Comparison of ENCODE assay signal across 27 cellular contexts in the genomic region with DNA sequence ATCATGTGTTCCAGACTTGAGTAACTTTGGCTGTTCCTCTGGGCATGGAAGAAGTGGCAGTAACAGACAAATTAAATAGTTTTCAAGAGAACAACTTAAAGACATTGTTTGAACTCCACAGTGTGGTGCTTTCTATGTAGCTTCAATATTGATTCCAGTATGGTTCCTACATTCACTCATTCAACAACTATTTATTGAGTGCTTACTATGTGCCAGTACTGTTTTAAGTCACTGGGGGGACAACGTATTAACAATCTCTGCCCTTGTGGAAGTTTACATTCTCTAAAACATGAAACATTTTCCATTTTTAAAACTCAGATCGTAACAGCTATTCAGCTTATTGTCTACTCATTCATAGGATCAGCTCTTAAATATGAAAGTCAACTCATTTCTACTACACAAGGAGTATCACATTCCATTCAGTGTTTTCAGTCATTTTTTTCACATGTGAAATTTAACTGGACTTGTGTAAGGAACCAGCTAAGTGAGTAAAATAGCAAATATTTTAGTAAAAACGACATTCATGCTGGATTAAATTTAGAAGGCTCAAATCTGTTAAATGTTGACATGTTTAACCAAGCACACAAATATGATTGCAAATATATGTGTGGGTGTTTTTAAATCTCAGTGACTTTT.
"Had no signal": no experiment of that assay in that cellular context is flagged by ENCODE, and none has a peak within 500 bp of the region (broad histone marks: within the 10 kb centered on the region; RNA-seq: fewer than 3 reads in every experiment).

No MANE protein-coding gene starts in this region.

- H3K27me3 ChIP-seq: breast epithelium, esophagus squamous epithelium, foreskin keratinocyte, heart left ventricle, upper lobe of left lung had no signal

- H3K36me3 ChIP-seq: breast epithelium, esophagus squamous epithelium, heart left ventricle, upper lobe of left lung had no signal

- H3K27ac Mint-ChIP-seq: activated CD4-positive, alpha-beta memory T cell treated with anti-CD3 and anti-CD28 coated beads, Interleukin-2, amount 10 ng/mL, durations not matched to agents 7 days and 5 days; activated naive CD4-positive, alpha-beta T cell treated with anti-CD3 and anti-CD28 coated beads, Interleukin-2, amount 10 ng/mL, durations not matched to agents 7 days and 5 days; effector memory CD8-positive, alpha-beta T cell; T-helper 2 cell treated with Interferon-gamma antibody and Interleukin-4, amounts not matched to agents 5 μg/mL and 100 μg/mL, for 36 hours; WTC11 had no signal

- H3K9me3 Mint-ChIP-seq: activated CD4-positive, alpha-beta memory T cell treated with anti-CD3 and anti-CD28 coated beads, Interleukin-2, amount 10 ng/mL, durations not matched to agents 7 days and 5 days; activated naive CD4-positive, alpha-beta T cell treated with anti-CD3 and anti-CD28 coated beads, Interleukin-2, amount 10 ng/mL, durations not matched to agents 7 days and 5 days; activated naive CD8-positive, alpha-beta T cell treated with anti-CD3 and anti-CD28 coated beads, Interleukin-2, amount 50 U/mL, for 24 hours; activated T-cell treated with anti-CD3 and anti-CD28 coated beads, Interleukin-2, amount 50 U/mL, for 24 hours; T-helper 2 cell treated with Interferon-gamma antibody and Interleukin-4, amounts not matched to agents 5 μg/mL and 100 μg/mL, for 36 hours; WTC11 had no signal

- FAIRE-seq: TTC549 had no signal

- H3K27ac ChIP-seq: esophagus squamous epithelium, foreskin keratinocyte, heart left ventricle, left ventricle myocardium inferior, upper lobe of left lung had no signal

- H3K9me3 ChIP-seq: breast epithelium, esophagus squamous epithelium, heart left ventricle, left ventricle myocardium inferior, upper lobe of left lung had no signal

- H3K36me3 Mint-ChIP-seq: WTC11 had no signal

- ATAC-seq: activated CD4-positive, alpha-beta T cell treated with anti-CD3 and anti-CD28 coated beads for 36 hours; activated naive CD8-positive, alpha-beta T cell treated with anti-CD3 and anti-CD28 coated beads, Interleukin-2, amount 50 U/mL, for 24 hours; effector memory CD8-positive, alpha-beta T cell; foreskin keratinocyte; heart left ventricle; WTC11 had no signal

- H3K4me3 ChIP-seq: breast epithelium, esophagus squamous epithelium, heart left ventricle, left ventricle myocardium inferior, upper lobe of left lung had no signal

- H3K4me3 Mint-ChIP-seq: activated CD4-positive, alpha-beta memory T cell treated with anti-CD3 and anti-CD28 coated beads, Interleukin-2, amount 10 ng/mL, durations not matched to agents 7 days and 5 days; activated CD4-positive, alpha-beta T cell treated with anti-CD3 and anti-CD28 coated beads for 36 hours; activated naive CD4-positive, alpha-beta T cell treated with anti-CD3 and anti-CD28 coated beads, Interleukin-2, amount 10 ng/mL, durations not matched to agents 7 days and 5 days; activated naive CD8-positive, alpha-beta T cell treated with anti-CD3 and anti-CD28 coated beads, Interleukin-2, amount 50 U/mL, for 24 hours; activated T-cell treated with anti-CD3 and anti-CD28 coated beads, Interleukin-2, amount 50 U/mL, for 24 hours; effector memory CD8-positive, alpha-beta T cell; nephron; T-helper 2 cell treated with Interferon-gamma antibody and Interleukin-4, amounts not matched to agents 5 μg/mL and 100 μg/mL, for 36 hours; WTC11 had no signal

- DNase-seq: activated CD4-positive, alpha-beta memory T cell treated with anti-CD3 and anti-CD28 coated beads, Interleukin-2, amount 10 ng/mL, durations not matched to agents 7 days and 5 days; activated CD4-positive, alpha-beta T cell treated with anti-CD3 and anti-CD28 coated beads for 36 hours; activated effector memory CD4-positive, alpha-beta T cell treated with Interleukin-2 at 50 U/mL for 16 hours; activated naive CD4-positive, alpha-beta T cell treated with anti-CD3 and anti-CD28 coated beads, Interleukin-2, amount 10 ng/mL, durations not matched to agents 7 days and 5 days; activated naive CD8-positive, alpha-beta T cell treated with anti-CD3 and anti-CD28 coated beads, Interleukin-2, amount 50 U/mL, for 24 hours; activated T-cell treated with anti-CD3 and anti-CD28 coated beads, Interleukin-2, amount 50 U/mL, for 24 hours; aorta; dermis blood vessel endothelial cell; effector memory CD8-positive, alpha-beta T cell; esophagus squamous epithelium; foreskin keratinocyte; heart left ventricle; left ventricle myocardium inferior; mammary epithelial cell; midbrain; retina; stimulated activated CD4-positive, alpha-beta T cell treated with anti-CD3 and anti-CD28 coated beads, Interleukin-12 subunit alpha, Interleukin-12 subunit beta, amount 100 ng/mL, for 4 hours; stimulated activated CD4-positive, alpha-beta T cell treated with anti-CD3 and anti-CD28 coated beads, Interleukin-1b, Interleukin-23, amount 100 ng/mL, for 48 hours; stimulated activated CD8-positive, alpha-beta memory T cell treated with anti-CD3 and anti-CD28 coated beads, Interleukin-4, amount 100 ng/mL, for 48 hours; stimulated activated naive CD4-positive, alpha-beta T cell treated with Interleukin-2 at 50 U/mL for 16 hours; SW 1271; upper lobe of left lung had no signal

- H3K27me3 Mint-ChIP-seq: activated CD4-positive, alpha-beta T cell treated with anti-CD3 and anti-CD28 coated beads for 36 hours; activated naive CD4-positive, alpha-beta T cell treated with anti-CD3 and anti-CD28 coated beads, Interleukin-2, amount 10 ng/mL, durations not matched to agents 7 days and 5 days; activated naive CD8-positive, alpha-beta T cell treated with anti-CD3 and anti-CD28 coated beads, Interleukin-2, amount 50 U/mL, for 24 hours; activated T-cell treated with anti-CD3 and anti-CD28 coated beads, Interleukin-2, amount 50 U/mL, for 24 hours; effector memory CD8-positive, alpha-beta T cell had no signal

- H3K4me1 ChIP-seq: breast epithelium, esophagus squamous epithelium, foreskin keratinocyte, heart left ventricle, left ventricle myocardium inferior, upper lobe of left lung had no signal
